In the genomic region with DNA sequence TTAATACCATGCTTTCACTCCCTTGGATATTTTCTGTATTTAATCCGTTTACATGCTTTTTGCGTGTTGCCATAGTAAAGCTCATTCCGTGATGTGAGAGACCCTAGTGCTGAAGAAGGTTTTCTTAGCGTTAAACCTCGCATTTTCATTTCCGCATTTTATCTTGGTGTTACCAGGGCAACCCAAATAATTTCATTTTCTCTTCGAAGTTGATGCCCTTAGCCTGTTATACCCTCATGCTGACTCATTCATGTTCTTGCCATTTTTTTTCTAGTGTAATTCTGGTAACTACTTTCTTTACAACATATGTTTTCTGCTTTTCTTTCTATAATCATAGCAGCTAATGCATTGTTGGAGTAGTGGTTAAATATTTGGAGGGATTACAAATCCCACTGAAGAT, we compare ENCODE assay signal across 8 cellular contexts. TPM values are rescaled to one million over a fixed set of nuclear protein-coding genes. Genes with fewer than 3 reads are reported as not detected.
A peak's percentile ranks its signal among the peaks of the same experiment; 100 is the strongest.
DNase-seq lines count a peak whose midpoint lies in the region; ATAC-seq and TF ChIP-seq lines count a peak whose summit lies in the region.
"Had no signal": no experiment of that assay in that cellular context is flagged by ENCODE, and none has a peak within 500 bp of the region (broad histone marks: within the 10 kb centered on the region; RNA-seq: fewer than 3 reads in every experiment).

No MANE protein-coding gene starts in this region.

- H3K79me2 ChIP-seq in trophoblast cell (ENCODE audit: control insufficient read depth, insufficient read depth, low read length, poor library complexity): no peaks in the 10 kb centered on the region

- DNase-seq in GM19238 (ENCODE audit: insufficient read length, low spot score): peak; percentile 9
- peak; percentile 97 for DNase-seq in SIG-M5 treated with dmso at 0.1 percent for 504 hours (lab: John Stamatoyannopoulos, UW; ENCODE audit: unreplicated experiment)
- DNase-seq in trophoblast cell: peak; percentile 18 to 92
- DNase-seq in NCI-H226: no peak
- DNase-seq in dermis blood vessel endothelial cell: no peak
- no peak for DNase-seq in vagina (ENCODE audit: extremely low spot score in 2 of 2)
- DNase-seq: NCI-H69 had no signal

- TF ChIP-seq POLR2A in vagina (IDR thresholded peaks at IDR 0.05): no peak

- no peaks in the 10 kb centered on the region for H3K36me3 ChIP-seq in trophoblast cell (ENCODE audit: control insufficient read depth in 1 of 2, insufficient read depth in 2 of 2, low read length in 2 of 2)
- H3K36me3 ChIP-seq in vagina: no peaks in the 10 kb centered on the region

- no peak overlapping the region for H2AK5ac ChIP-seq in trophoblast cell (ENCODE audit: low read length)

- peak; percentile 98 for ATAC-seq in HG02885 (IDR thresholded peaks at IDR 0.05; ENCODE audit: poor library complexity, unreplicated experiment)

- no peak overlapping the region for H3K4ac ChIP-seq in trophoblast cell (ENCODE audit: low read depth, low read length)

- H2BK120ac ChIP-seq in trophoblast cell (ENCODE audit: insufficient read depth, low read length, poor library complexity): no peak overlapping the region

- no peaks in the 10 kb centered on the region for H3K79me1 ChIP-seq in trophoblast cell (ENCODE audit: low read length)

- H4K8ac ChIP-seq in trophoblast cell (ENCODE audit: low read depth, low read length): no peak overlapping the region

- H3K14ac ChIP-seq in trophoblast cell (ENCODE audit: low read length): no peak overlapping the region

- H3K4me2 ChIP-seq in trophoblast cell (ENCODE audit: low read length): no peak overlapping the region

- H3K23ac ChIP-seq in trophoblast cell (ENCODE audit: low read length): no peak overlapping the region

- no peak overlapping the region for H3K9ac ChIP-seq in trophoblast cell (ENCODE audit: low read length)

- no peak overlapping the region for H3K27ac ChIP-seq in trophoblast cell (ENCODE audit: low read depth, low read length)
- no peak overlapping the region for H3K27ac ChIP-seq in vagina

- H2BK12ac ChIP-seq in trophoblast cell (ENCODE audit: low read length): no peak overlapping the region

- H3K9me3 ChIP-seq in trophoblast cell (ENCODE audit: insufficient read depth, low read depth, low read length) (no peaks in the 10 kb centered on the region), vagina (no peaks in the 10 kb centered on the region)

- H4K91ac ChIP-seq in trophoblast cell (ENCODE audit: low read depth, low read length): no peak overlapping the region

- no peak overlapping the region for H2BK5ac ChIP-seq in trophoblast cell (ENCODE audit: low read depth, low read length, poor library complexity)

- no peak overlapping the region for H3K18ac ChIP-seq in trophoblast cell (ENCODE audit: low read length)

- no peak overlapping the region for H4K12ac ChIP-seq in trophoblast cell (ENCODE audit: low read depth, low read length)

- no peak for TF ChIP-seq CTCF in vagina (IDR thresholded peaks at IDR 0.05)

- intact Hi-C loops in vagina (cut with DNase I): no loop called here

- no CpG with 5 or more reads among the region's 7 CpGs for WGBS in trophoblast cell (ENCODE audit: extremely low coverage, insufficient coverage, insufficient read length)

- H3K4me1 ChIP-seq in trophoblast cell (ENCODE audit: control insufficient read depth in 1 of 2, insufficient read depth in 2 of 2, low read length in 2 of 2) (no peaks in the 10 kb centered on the region), vagina (peaks cover 12% of the 10 kb centered on the region)

- H3K4me3 ChIP-seq in trophoblast cell (ENCODE audit: low read depth, low read length) (no peak overlapping the region), vagina (no peak overlapping the region)

- H2AFZ ChIP-seq in trophoblast cell (ENCODE audit: insufficient read depth, low read length, poor library complexity): no peak overlapping the region

- H3K27me3 ChIP-seq in trophoblast cell (ENCODE audit: insufficient read depth, low read length) (no peaks in the 10 kb centered on the region), vagina (no peaks in the 10 kb centered on the region)

RNA-seq across cellular contexts. Expression of gene LRRC8C, which starts 37.2 kb away (rescaled TPM):
- polyA plus RNA-seq in trophoblast cell (2013): 0.78 and 0.90 TPM in 2 replicates
- total RNA-seq in dermis blood vessel endothelial cell (30.0 and 40.4 TPM in 2 replicates), vagina (5.4 TPM)

Comparison
In these comparisons a context has a peak if more than half of its experiments do, and no peak if none do; other contexts are left out.
1. DNase-seq: peak in GM19238 (single experiment), SIG-M5 treated with dmso at 0.1 percent for 504 hours (single experiment) and trophoblast cell (2 of 2); none in NCI-H226 (single experiment), dermis blood vessel endothelial cell (single experiment) and vagina (0 of 2).